18 cellular contexts compared by ENCODE assay signal in the genomic region with DNA sequence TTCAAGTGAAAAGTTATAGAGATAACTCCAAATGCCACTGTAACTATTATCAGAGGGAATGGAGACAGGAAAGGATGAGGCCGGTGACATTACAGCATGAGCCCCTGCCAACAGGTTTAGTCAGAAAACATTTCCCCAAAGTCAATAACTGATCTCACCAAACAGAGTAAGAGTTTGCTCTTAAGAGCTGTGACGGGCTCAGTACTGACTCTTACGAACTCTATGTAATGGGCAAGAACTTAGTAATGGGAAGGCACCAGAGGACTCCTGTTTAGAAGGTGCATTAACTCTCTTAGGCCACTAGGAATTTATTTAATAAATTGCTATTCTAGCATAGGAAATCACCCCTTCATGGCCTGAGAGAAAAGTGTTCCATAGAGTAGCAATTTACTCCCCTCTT.
DNase-seq lines count a peak whose midpoint lies in the region; ATAC-seq and TF ChIP-seq lines count a peak whose summit lies in the region.
"Had no signal": no experiment of that assay in that cellular context is flagged by ENCODE, and none has a peak within 500 bp of the region (broad histone marks: within the 10 kb centered on the region; RNA-seq: fewer than 3 reads in every experiment).

No MANE protein-coding gene starts in this region.

- H3K9ac ChIP-seq in endodermal cell (ENCODE audit: extremely low read depth, low read length, poor library complexity, severe bottlenecking) (no peak overlapping the region), liver (ENCODE audit: low read depth in 1 of 2, low read length in 2 of 2) (no peak overlapping the region)
- H3K9ac ChIP-seq: BLaER1 treated with 17β-estradiol and CSF1 and Interleukin-3, amounts not matched to agents 10 nM and 100 nM had no signal

- H3K36me3 Mint-ChIP-seq in endodermal cell (ENCODE audit: low read depth) (no peaks in the 10 kb centered on the region), Caco-2 (ENCODE audit: insufficient read depth, unreplicated experiment) (peaks cover 3% of the 10 kb centered on the region)
- H3K36me3 Mint-ChIP-seq: CD8-positive, alpha-beta memory T cell had no signal

- H3K4me1 Mint-ChIP-seq in endodermal cell: no peaks in the 10 kb centered on the region
- H3K4me1 Mint-ChIP-seq in Caco-2 (ENCODE audit: low read depth, unreplicated experiment): peaks cover 7% of the 10 kb centered on the region
- H3K4me1 Mint-ChIP-seq: CD8-positive, alpha-beta memory T cell had no signal

- WGBS in heart left ventricle, 4 donors: 58 to 75% (median 72%) methylated on average over 3 of the region's 3 CpGs
- 90 to 100% methylated on average over 2 to 3 of the region's 3 CpGs for WGBS in endodermal cell (ENCODE audit: insufficient coverage in 1 of 2, insufficient read length in 1 of 2), 2 experiments
- WGBS in liver: 79% methylated on average over 3 of the region's 3 CpGs

- H3K27ac ChIP-seq in heart left ventricle: no peak overlapping the region
- H3K27ac ChIP-seq in endodermal cell (ENCODE audit: low read depth, low read length): no peak overlapping the region
- no peak overlapping the region for H3K27ac ChIP-seq in liver (ENCODE audit: low read depth in 1 of 2, low read length in 2 of 2)
- H3K27ac ChIP-seq: BLaER1 treated with 17β-estradiol and CSF1 and Interleukin-3, amounts not matched to agents 10 nM and 100 nM had no signal

- POLR2A ChIA-PET in Caco-2 (lab: Charles Lee): no interaction called here

- H3K4me1 ChIP-seq in heart left ventricle (peaks cover 0 to 17% (median 6%) of the 10 kb centered on the region in 12 donors), endodermal cell (ENCODE audit: control insufficient read depth, insufficient read depth, low read length) (no peaks in the 10 kb centered on the region), liver (ENCODE audit: control insufficient read depth in 4 of 4, insufficient read depth in 4 of 4, low read length in 3 of 4) (peaks cover 0 to 4% (median 0%) of the 10 kb centered on the region in 4 donors), Caco-2 (no peaks in the 10 kb centered on the region)
- H3K4me1 ChIP-seq: BLaER1 treated with 17β-estradiol and CSF1 and Interleukin-3, amounts not matched to agents 10 nM and 100 nM had no signal

- no peak for DNase-seq in heart left ventricle
- no peak for DNase-seq in Right ventricle myocardium inferior (ENCODE audit: missing footprints)
- no peak for DNase-seq in endodermal cell
- DNase-seq in activated naive CD4-positive, alpha-beta T cell treated with Interleukin-2 at 50 U/mL for 16 hours: no peak
- no peak for DNase-seq in inferior parietal cortex (ENCODE audit: extremely low spot score)
- no peak for DNase-seq in Caco-2
- DNase-seq: CD8-positive, alpha-beta memory T cell; GF-D8; GOT3; IMR-90; Kasumi-1; NCI-H187; NCI-H345; NCI-H526; SHP77 treated with DMSO at 0.1 percent for 48 hours had no signal

- H3K27ac Mint-ChIP-seq in endodermal cell (no peak overlapping the region), Caco-2 (ENCODE audit: unreplicated experiment) (no peak overlapping the region)
- H3K27ac Mint-ChIP-seq: CD8-positive, alpha-beta memory T cell had no signal

- no peak overlapping the region for H3K4me3 Mint-ChIP-seq in endodermal cell
- H3K4me3 Mint-ChIP-seq in Caco-2 (ENCODE audit: unreplicated experiment): no peak overlapping the region
- H3K4me3 Mint-ChIP-seq: CD8-positive, alpha-beta memory T cell had no signal

- no peaks in the 10 kb centered on the region for H3K27me3 Mint-ChIP-seq in endodermal cell (ENCODE audit: insufficient read depth)
- no peaks in the 10 kb centered on the region for H3K27me3 Mint-ChIP-seq in Caco-2 (ENCODE audit: insufficient read depth, unreplicated experiment)
- H3K27me3 Mint-ChIP-seq: CD8-positive, alpha-beta memory T cell had no signal

- TF ChIP-seq CTCF in heart left ventricle (IDR thresholded peaks at IDR 0.05): peak in 3 of 12 donors; percentile 6 to 34 (median 18)
- TF ChIP-seq CTCF in endodermal cell (conservative IDR thresholded peaks at IDR 0.05): peak; percentile 46
- no peak for TF ChIP-seq CTCF in liver (IDR thresholded peaks at IDR 0.05; ENCODE audit: low read depth, low read length, missing input control)
- no peak for TF ChIP-seq CTCF in Caco-2 (IDR thresholded peaks at IDR 0.05; ENCODE audit: insufficient read depth in 1 of 2, low read depth in 1 of 2, low read length in 1 of 2, severe bottlenecking in 1 of 2, unreplicated experiment in 1 of 2)

- no peaks in the 10 kb centered on the region for H3K9me3 Mint-ChIP-seq in endodermal cell
- H3K9me3 Mint-ChIP-seq in Caco-2 (ENCODE audit: unreplicated experiment): peaks cover 13% of the 10 kb centered on the region

- BruUV-seq in Caco-2 (replicated peaks; lab: Mats Ljungman, UMichigan): no TSS peak

- no peak for TF ChIP-seq RAD21 in liver (IDR thresholded peaks at IDR 0.05)

- H3K9me3 ChIP-seq in heart left ventricle (no peaks in the 10 kb centered on the region), endodermal cell (ENCODE audit: control insufficient read depth, low read length) (no peaks in the 10 kb centered on the region), liver (ENCODE audit: control insufficient read depth in 4 of 4, low read length in 3 of 4) (no peaks in the 10 kb centered on the region), Caco-2 (no peaks in the 10 kb centered on the region)
- H3K9me3 ChIP-seq: BLaER1 treated with 17β-estradiol and CSF1 and Interleukin-3, amounts not matched to agents 10 nM and 100 nM had no signal

- CTCF ChIA-PET in Caco-2 (lab: Charles Lee): no interaction called here

- intact Hi-C loops in heart left ventricle (cut with DNase I) (no loop called here), Right ventricle myocardium inferior (cut with DNase I) (no loop called here), Caco-2 (cut with micrococcal nuclease; ENCODE audit: unreplicated experiment) (no loop called here)

- peak in 3 of 4 donors; percentile 23 to 64 (median 62) for ATAC-seq in heart left ventricle
- no peak for ATAC-seq in Right ventricle myocardium inferior
- no peak for ATAC-seq in GM18505 (IDR thresholded peaks at IDR 0.05; ENCODE audit: unreplicated experiment)

- H3K36me3 ChIP-seq in heart left ventricle: no peaks in the 10 kb centered on the region
- no peaks in the 10 kb centered on the region for H3K36me3 ChIP-seq in endodermal cell (ENCODE audit: control insufficient read depth, insufficient read depth, low read length)
- no peaks in the 10 kb centered on the region for H3K36me3 ChIP-seq in liver (ENCODE audit: control insufficient read depth in 4 of 4, insufficient read depth in 3 of 4, low read depth in 1 of 4, low read length in 3 of 4)
- no peaks in the 10 kb centered on the region for H3K36me3 ChIP-seq in Caco-2 (ENCODE audit: control insufficient read depth, insufficient read depth, low read length)
- H3K36me3 ChIP-seq: BLaER1 treated with 17β-estradiol and CSF1 and Interleukin-3, amounts not matched to agents 10 nM and 100 nM had no signal

- H3K4me3 ChIP-seq in heart left ventricle: no peak overlapping the region
- no peak overlapping the region for H3K4me3 ChIP-seq in endodermal cell (ENCODE audit: low read length)
- no peak overlapping the region for H3K4me3 ChIP-seq in liver (ENCODE audit: low read depth in 1 of 3, low read length in 3 of 3)
- H3K4me3 ChIP-seq in Caco-2 (ENCODE audit: low read depth, low read length): no peak overlapping the region
- H3K4me3 ChIP-seq: BLaER1 treated with 17β-estradiol and CSF1 and Interleukin-3, amounts not matched to agents 10 nM and 100 nM had no signal

- H3K27me3 ChIP-seq in heart left ventricle (no peaks in the 10 kb centered on the region), endodermal cell (ENCODE audit: control insufficient read depth, insufficient read depth, low read length, poor library complexity, severe bottlenecking) (no peaks in the 10 kb centered on the region), liver (ENCODE audit: control insufficient read depth in 4 of 4, insufficient read depth in 4 of 4, low read length in 3 of 4) (no peaks in the 10 kb centered on the region), Caco-2 (replicated peaks; ENCODE audit: control insufficient read depth, insufficient read depth, low read length) (no peaks in the 10 kb centered on the region)
- H3K27me3 ChIP-seq: BLaER1 treated with 17β-estradiol and CSF1 and Interleukin-3, amounts not matched to agents 10 nM and 100 nM had no signal

- no peak for TF ChIP-seq POLR2A in heart left ventricle (IDR thresholded peaks at IDR 0.05)
- no peak for TF ChIP-seq POLR2A in GM18505 (IDR thresholded peaks at IDR 0.05; ENCODE audit: borderline replicate concordance, extremely low read depth, insufficient read depth, insufficient read length)

TF ChIP-seq in liver, 16 proteins besides CTCF, POLR2A, EP300 and RAD21 (continues in another document):
- TF ChIP-seq FOXA2 (IDR thresholded peaks at IDR 0.05) (peak; percentile 33), FOXA1 (IDR thresholded peaks at IDR 0.05) (no peak)
- TF ChIP-seq, protein P1, sequence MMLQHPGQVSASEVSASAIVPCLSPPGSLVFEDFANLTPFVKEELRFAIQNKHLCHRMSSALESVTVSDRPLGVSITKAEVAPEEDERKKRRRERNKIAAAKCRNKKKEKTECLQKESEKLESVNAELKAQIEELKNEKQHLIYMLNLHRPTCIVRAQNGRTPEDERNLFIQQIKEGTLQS (IDR thresholded peaks at IDR 0.05): no peak
- TF ChIP-seq, protein P2, sequence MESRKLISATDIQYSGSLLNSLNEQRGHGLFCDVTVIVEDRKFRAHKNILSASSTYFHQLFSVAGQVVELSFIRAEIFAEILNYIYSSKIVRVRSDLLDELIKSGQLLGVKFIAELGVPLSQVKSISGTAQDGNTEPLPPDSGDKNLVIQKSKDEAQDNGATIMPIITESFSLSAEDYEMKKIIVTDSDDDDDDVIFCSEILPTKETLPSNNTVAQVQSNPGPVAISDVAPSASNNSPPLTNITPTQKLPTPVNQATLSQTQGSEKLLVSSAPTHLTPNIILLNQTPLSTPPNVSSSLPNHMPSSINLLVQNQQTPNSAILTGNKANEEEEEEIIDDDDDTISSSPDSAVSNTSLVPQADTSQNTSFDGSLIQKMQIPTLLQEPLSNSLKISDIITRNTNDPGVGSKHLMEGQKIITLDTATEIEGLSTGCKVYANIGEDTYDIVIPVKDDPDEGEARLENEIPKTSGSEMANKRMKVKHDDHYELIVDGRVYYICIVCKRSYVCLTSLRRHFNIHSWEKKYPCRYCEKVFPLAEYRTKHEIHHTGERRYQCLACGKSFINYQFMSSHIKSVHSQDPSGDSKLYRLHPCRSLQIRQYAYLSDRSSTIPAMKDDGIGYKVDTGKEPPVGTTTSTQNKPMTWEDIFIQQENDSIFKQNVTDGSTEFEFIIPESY (IDR thresholded peaks at IDR 0.05): no peak

Comparison
In these comparisons a context has a peak if more than half of its experiments do, and no peak if none do; other contexts are left out.
1. ATAC-seq: peak in heart left ventricle (3 of 4); none in Right ventricle myocardium inferior (single experiment) and GM18505 (single experiment).